Comparison of ENCODE assay signal across 21 cellular contexts in the genomic region with DNA sequence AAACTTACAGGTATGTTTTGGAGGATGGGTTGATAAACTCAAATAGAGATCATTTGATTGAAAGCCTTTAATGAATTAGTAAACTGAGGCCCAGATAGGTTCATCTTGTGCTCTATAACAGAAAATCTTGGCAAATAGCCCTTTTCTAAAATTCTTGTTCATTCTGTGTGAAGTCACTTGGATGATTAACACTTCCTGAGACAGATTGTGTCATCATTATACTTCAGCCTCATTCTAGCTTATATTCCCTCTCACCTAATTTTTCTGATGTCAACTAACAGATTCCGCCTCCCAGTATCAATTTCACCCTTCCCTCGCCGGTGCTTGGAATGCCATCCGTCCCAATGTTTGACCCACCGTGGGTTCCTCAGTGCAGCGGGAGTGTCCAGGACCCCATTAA.
"Had no signal": no experiment of that assay in that cellular context is flagged by ENCODE, and none has a peak within 500 bp of the region (broad histone marks: within the 10 kb centered on the region; RNA-seq: fewer than 3 reads in every experiment).

No MANE protein-coding gene starts in this region.

- H3K9me3 ChIP-seq: colonic mucosa, esophagus muscularis mucosa, gastrocnemius medialis, heart right ventricle, left lung, lower lobe of right lung, mucosa of descending colon had no signal

- H3K4me3 ChIP-seq: colonic mucosa, esophagus muscularis mucosa, gastrocnemius medialis, heart right ventricle, left lung, lower lobe of right lung, mucosa of descending colon had no signal

- FAIRE-seq: endometrium, islet of Langerhans, keratinocyte had no signal

- H3K4me1 ChIP-seq: colonic mucosa, esophagus muscularis mucosa, gastrocnemius medialis, heart right ventricle, left lung, lower lobe of right lung had no signal

- H3K27ac ChIP-seq: colonic mucosa, esophagus muscularis mucosa, gastrocnemius medialis, heart right ventricle, left lung, lower lobe of right lung had no signal

- DNase-seq: colonic mucosa; cortex of kidney; effector CD8-positive, alpha-beta T cell; effector memory CD8-positive, alpha-beta T cell; endodermal cell; gastrocnemius medialis; glutamatergic neuron; head of caudate nucleus; heart right ventricle; hippocampal formation; left cardiac atrium; left lung; left ventricle myocardium superior; lower lobe of right lung; mesenchymal stem cell; mucosa of descending colon; naive B cell had no signal

- H3K36me3 ChIP-seq: colonic mucosa, esophagus muscularis mucosa, gastrocnemius medialis, heart right ventricle, left lung, lower lobe of right lung had no signal

- H3K27me3 ChIP-seq: colonic mucosa, esophagus muscularis mucosa, gastrocnemius medialis, heart right ventricle, left lung had no signal
